Comparison of ENCODE assay signal across 8 cellular contexts in genomic region chr6:41682497-41682961, GRCh38. TPM values are rescaled to one million over a fixed set of nuclear protein-coding genes. Genes with fewer than 3 reads are reported as not detected.
DNase-seq lines count a peak whose midpoint lies in the region; ATAC-seq, FAIRE-seq and TF ChIP-seq lines count a peak whose summit lies in the region.

No MANE protein-coding gene starts in this region.

- H2AFZ ChIP-seq in GM23248 = peak overlapping the region; percentile 87

- ATAC-seq in A549 (peak in 1 of 2 experiments; percentile 15; a peak in 3 of 6 replicates), HG03108 (IDR thresholded peaks at IDR 0.05; ENCODE audit: unreplicated experiment) (no peak), HG03378 (IDR thresholded peaks at IDR 0.05; ENCODE audit: unreplicated experiment) (no peak)

- no peak for TF ChIP-seq POLR2A in A549 (IDR thresholded peaks at IDR 0.05; ENCODE audit: low read length)

- no peaks in the 10 kb centered on the region for H3K27me3 ChIP-seq in GM23248 (replicated peaks; ENCODE audit: insufficient read depth)
- H3K27me3 ChIP-seq in ascending aorta = no peaks in the 10 kb centered on the region

- H3K9me3 ChIP-seq in A549 (no peaks in the 10 kb centered on the region), GM23248 (ENCODE audit: low read depth) (no peaks in the 10 kb centered on the region), ascending aorta (no peaks in the 10 kb centered on the region)

- FAIRE-seq in A549 (lab: Jason Lieb, UNC) = no peak

- no peaks in the 10 kb centered on the region for H3F3A ChIP-seq in GM23248 (ENCODE audit: insufficient read depth)

- peaks cover 10% of the 10 kb centered on the region for H3K27me3 Mint-ChIP-seq in nephron (ENCODE audit: low read depth)

- intact Hi-C loops in ascending aorta (cut with DNase I) = loop anchor here (1.0 to 5.0 kb wide), 3 partner anchors 215 to 313 kb away; no protein-coding TSS in a partner anchor

- WGBS in A549 (ENCODE audit: missing lambda C conversion rate) = 49% methylated on average over 12 of the region's 13 CpGs
- 55 to 56% methylated on average over 13 of the region's 13 CpGs for WGBS in GM23248 (ENCODE audit: low coverage in 1 of 2, low lambda C conversion rate in 2 of 2, missing lambda C conversion rate in 2 of 2), 2 experiments

- H3K27ac ChIP-seq in A549 (no peak overlapping the region), GM23248 (no peak overlapping the region), ascending aorta (no peak overlapping the region)

- H3K9ac ChIP-seq in GM23248 = peak overlapping the region; percentile 83; the same call in 1 of the 2 replicates

- H3K36me3 Mint-ChIP-seq in nephron (ENCODE audit: low read depth) = no peaks in the 10 kb centered on the region

- DNase-seq in A549 (ENCODE audit: low read depth in 1 of 2, low spot score in 1 of 2) = no peak
- no peak for DNase-seq in GM23248
- DNase-seq in ascending aorta (ENCODE audit: low spot score in 2 of 2) = no peak
- no peak for DNase-seq in activated gamma-delta T cell treated with Interleukin-2 at 50 U/mL for 16 hours
- no peak for DNase-seq in NCI-H1105 (lab: John Stamatoyannopoulos, UW)

- no peaks in the 10 kb centered on the region for H3K9me3 Mint-ChIP-seq in nephron

- no peak for TF ChIP-seq RAD21 in A549 (conservative IDR thresholded peaks at IDR 0.05 in 1 of 2, IDR thresholded peaks at IDR 0.05 in 1 of 2)

- in situ Hi-C loops in GM23248 (cut with MboI) = no loop called here

- H3K4me3 ChIP-seq in A549 (no peak overlapping the region), GM23248 (no peak overlapping the region), ascending aorta (peak overlapping the region; percentile 53 to 64)

- TF ChIP-seq EP300 in A549 (IDR thresholded peaks at IDR 0.05) = no peak

- H3K4me1 ChIP-seq in A549 (0 out of 3 replicates have a peak, but pooled peaks cover 3% of the 10 kb centered on the region), GM23248 (ENCODE audit: insufficient read depth) (no peaks in the 10 kb centered on the region), ascending aorta (peaks cover 5 to 14% of the 10 kb centered on the region in 2 donors)

- H3K36me3 ChIP-seq in GM23248 (ENCODE audit: low read depth) (no peaks in the 10 kb centered on the region), ascending aorta (peaks cover 19 to 32% of the 10 kb centered on the region in 2 donors)

- TF ChIP-seq CTCF in A549 (IDR thresholded peaks at IDR 0.05) (no peak), ascending aorta (IDR thresholded peaks at IDR 0.05) (no peak), nephron (IDR thresholded peaks at IDR 0.05; ENCODE audit: unreplicated experiment in 3 of 3) (no peak)

- CTCF ChIA-PET in A549 (lab: Yijun Ruan, JAX) = interaction anchor here (0.6 to 11.5 kb wide), 30 partner anchors 8 to 364 kb away, joined by 3 to 214 read pairs (median 6); no protein-coding TSS in a partner anchor

- H3K79me2 ChIP-seq in GM23248 (ENCODE audit: insufficient read depth) = no peaks in the 10 kb centered on the region

- peaks cover 30% of the 10 kb centered on the region for H3K4me1 Mint-ChIP-seq in nephron

- H3K4me3 Mint-ChIP-seq in nephron = peak overlapping the region in 1 of 3 experiments; percentile 25

- POLR2A ChIA-PET in A549 (lab: Yijun Ruan, JAX) = interaction anchor here (1.0 kb wide), 1 partner anchor 80 kb away, joined by 5 read pairs; no protein-coding TSS in a partner anchor

- peak overlapping the region in 2 of 3 experiments; percentile 77 to 85 for H3K27ac Mint-ChIP-seq in nephron

- H4K20me1 ChIP-seq in GM23248 (ENCODE audit: insufficient read depth) = no peaks in the 10 kb centered on the region

- peak overlapping the region; percentile 65; the same call in 1 of the 3 replicates for H3K4me2 ChIP-seq in A549
- H3K4me2 ChIP-seq in GM23248 (ENCODE audit: unreplicated experiment) = no peak overlapping the region

- H3K9me2 ChIP-seq in GM23248 (ENCODE audit: insufficient read depth) = no peaks in the 10 kb centered on the region

TF ChIP-seq in A549, 52 proteins besides CTCF, POLR2A, EP300 and RAD21:
- no peak for TF ChIP-seq TFCP2L1 (CRISPR knock-in tag; IDR thresholded peaks at IDR 0.05)
- no peak for TF ChIP-seq CHD4 (IDR thresholded peaks at IDR 0.05; ENCODE audit: borderline replicate concordance)
- no peak for TF ChIP-seq ESRRA (IDR thresholded peaks at IDR 0.05; ENCODE audit: borderline replicate concordance, low read length)
- TF ChIP-seq MYC (IDR thresholded peaks at IDR 0.05; ENCODE audit: borderline replicate concordance, low read length) = no peak
- TF ChIP-seq PBX3 (IDR thresholded peaks at IDR 0.05) = no peak
- no peak for TF ChIP-seq HES2 (IDR thresholded peaks at IDR 0.05)
- no peak for TF ChIP-seq BHLHE40 (IDR thresholded peaks at IDR 0.05; ENCODE audit: low read depth, low read length)
- TF ChIP-seq MAZ (IDR thresholded peaks at IDR 0.05; ENCODE audit: borderline replicate concordance, low read depth, low read length) = no peak
TF ChIP-seq in A549: peak in this region for 0.

RNA-seq across cellular contexts. Expression of gene MDFI, which starts 44.3 kb away (rescaled TPM):
- 0.06 and 0.26 TPM in 2 replicates for polyA plus RNA-seq in A549 (2011; rRNA removed)
- polyA plus RNA-seq in A549 (2012; cell fraction: cytosol; rRNA removed) = 0.29 and 0.48 TPM in 2 replicates
- 0.70 and 0.84 TPM in 2 replicates for polyA plus RNA-seq in A549 (2012; cell fraction: nucleus; rRNA removed)
- polyA plus RNA-seq in A549 (2017; fragmentation: RNase III; extraction: RNeasy Plus Mini Kit Qiagen cat#74134 plus additional on column Dnase treatment) = 0.21 to 0.30 TPM (median 0.28 TPM) in 3 replicates
- 0.50 and 0.88 TPM in 2 replicates for polyA minus RNA-seq in A549 (2011; rRNA and poly(A)+ RNA removed)
- total RNA-seq in GM23248 (2014; rRNA removed; shearing (Covaris generic)) = 1.4 TPM in 1 of 2 replicates, not detected in the other
- not detected in 2 replicates for polyA plus RNA-seq in GM23248 (2016; fragmentation: Nextera tagmentation; extraction: Ambion mirVana)
- total RNA-seq in ascending aorta = 94.7 TPM

RNA-seq across cellular contexts. Expression of gene TFEB, which starts 52.9 kb away (rescaled TPM):
- polyA plus RNA-seq in A549 (2011; rRNA removed) (2.9 and 3.1 TPM in 2 replicates), A549 (2017; fragmentation: RNase III; extraction: RNeasy Plus Mini Kit Qiagen cat#74134 plus additional on column Dnase treatment) (4.3 to 6.1 TPM (median 4.5 TPM) in 3 replicates), GM23248 (2016; fragmentation: Nextera tagmentation; extraction: Ambion mirVana) (5.5 and 6.4 TPM in 2 replicates)
- 2.8 and 5.0 TPM in 2 replicates for polyA plus RNA-seq in A549 (2012; cell fraction: cytosol; rRNA removed)
- 5.0 and 7.6 TPM in 2 replicates for polyA plus RNA-seq in A549 (2012; cell fraction: nucleus; rRNA removed)
- polyA minus RNA-seq in A549 (2011; rRNA and poly(A)+ RNA removed) = 5.3 and 9.9 TPM in 2 replicates
- total RNA-seq in GM23248 (2014; rRNA removed; shearing (Covaris generic)) = 5.7 and 10.0 TPM in 2 replicates
- total RNA-seq in ascending aorta = 18.6 TPM

Comparison
In these comparisons a context has a peak if more than half of its experiments do, and no peak if none do; other contexts are left out.
1. H3K4me3 ChIP-seq: peak in ascending aorta (2 of 2); none in A549 (single experiment) and GM23248 (single experiment).
2. RNA of gene MDFI, which starts 44.3 kb away (total RNA-seq): 94.7 TPM in ascending aorta (single experiment); 1.4 TPM in GM23248; every median in the first group is over 10 times any median in the second.